ENCODE assay signal across 33 cellular contexts in genomic region chr1:177729646-177730045, GRCh38.
"Had no signal": no experiment of that assay in that cellular context is flagged by ENCODE, and none has a peak within 500 bp of the region (broad histone marks: within the 10 kb centered on the region; RNA-seq: fewer than 3 reads in every experiment).

No MANE protein-coding gene starts in this region.

- H3K27ac Mint-ChIP-seq: activated B cell treated with CpG ODN at 0.5 μM for 24 hours; activated CD4-positive, alpha-beta memory T cell treated with anti-CD3 and anti-CD28 coated beads for 36 hours; activated CD4-positive, alpha-beta T cell treated with anti-CD3 and anti-CD28 coated beads, Interleukin-2, amount 10 ng/mL, durations not matched to agents 24 days and 14 days; activated CD8-positive, alpha-beta T cell treated with anti-CD3 and anti-CD28 coated beads for 36 hours; activated naive CD4-positive, alpha-beta T cell treated with anti-CD3 and anti-CD28 coated beads for 36 hours; activated naive CD4-positive, alpha-beta T cell treated with anti-CD3 and anti-CD28 coated beads, Interleukin-2, amount 50 U/mL, for 72 hours; activated naive CD8-positive, alpha-beta T cell treated with anti-CD3 and anti-CD28 coated beads for 36 hours; activated T-cell treated with anti-CD3 and anti-CD28 coated beads, Interleukin-2, amount 50 U/mL, for 72 hours; activated T-helper 1 cell treated with anti-CD3 and anti-CD28 coated beads, Interleukin-12 subunit alpha, Interleukin-12 subunit beta, Interleukin-2, Interleukin-4 antibody, amounts not matched to agents 30 ng/mL and 10 ng/mL and 1 ng/mL, durations not matched to agents 14 hours and 24 hours and 36 hours; activated T-helper 17 cell treated with anti-CD3 and anti-CD28 coated beads, Interleukin-2, amount 50 U/mL, for 72 hours; T-helper 1 cell treated with Interleukin-12 subunit alpha and Interleukin-12 subunit beta and Interleukin-4 antibody, amounts not matched to agents 30 μg/mL and 1 μg/mL, for 36 hours; T-helper 2 cell treated with Interferon-gamma antibody and Interleukin-4, amounts not matched to agents 5 μg/mL and 100 μg/mL, for 36 hours had no signal

- ATAC-seq: activated CD8-positive, alpha-beta T cell treated with anti-CD3 and anti-CD28 coated beads for 36 hours; activated naive CD4-positive, alpha-beta T cell treated with anti-CD3 and anti-CD28 coated beads, Interleukin-2, amount 50 U/mL, for 72 hours; activated T-cell treated with anti-CD3 and anti-CD28 coated beads, Interleukin-2, amount 50 U/mL, for 4 hours; activated T-cell treated with anti-CD3 and anti-CD28 coated beads, Interleukin-2, amount 50 U/mL, for 72 hours; activated T-helper 17 cell treated with anti-CD3 and anti-CD28 coated beads, Interleukin-2, amount 50 U/mL, for 72 hours; body of pancreas had no signal

- H3K4me3 Mint-ChIP-seq: activated B cell treated with CpG ODN at 0.5 μM for 24 hours; activated CD4-positive, alpha-beta memory T cell treated with anti-CD3 and anti-CD28 coated beads for 36 hours; activated CD4-positive, alpha-beta T cell treated with anti-CD3 and anti-CD28 coated beads, Interleukin-2, amount 10 ng/mL, durations not matched to agents 24 days and 14 days; activated CD8-positive, alpha-beta T cell treated with anti-CD3 and anti-CD28 coated beads for 36 hours; activated naive CD4-positive, alpha-beta T cell treated with anti-CD3 and anti-CD28 coated beads for 36 hours; activated naive CD8-positive, alpha-beta T cell treated with anti-CD3 and anti-CD28 coated beads for 36 hours; activated T-cell treated with anti-CD3 and anti-CD28 coated beads, Interleukin-2, amount 50 U/mL, for 4 hours; activated T-cell treated with anti-CD3 and anti-CD28 coated beads, Interleukin-2, amount 50 U/mL, for 72 hours; activated T-helper 1 cell treated with anti-CD3 and anti-CD28 coated beads, Interleukin-12 subunit alpha, Interleukin-12 subunit beta, Interleukin-2, Interleukin-4 antibody, amounts not matched to agents 30 ng/mL and 10 ng/mL and 1 ng/mL, durations not matched to agents 14 hours and 24 hours and 36 hours; activated T-helper 17 cell treated with anti-CD3 and anti-CD28 coated beads, Interleukin-2, amount 50 U/mL, for 72 hours; T-helper 1 cell treated with Interleukin-12 subunit alpha and Interleukin-12 subunit beta and Interleukin-4 antibody, amounts not matched to agents 30 μg/mL and 1 μg/mL, for 36 hours; T-helper 2 cell treated with Interferon-gamma antibody and Interleukin-4, amounts not matched to agents 5 μg/mL and 100 μg/mL, for 36 hours had no signal

- H3K27me3 Mint-ChIP-seq: activated B cell treated with CpG ODN at 0.5 μM for 24 hours; activated CD4-positive, alpha-beta memory T cell treated with anti-CD3 and anti-CD28 coated beads for 36 hours; activated CD4-positive, alpha-beta T cell treated with anti-CD3 and anti-CD28 coated beads, Interleukin-2, amount 10 ng/mL, durations not matched to agents 24 days and 14 days; activated CD8-positive, alpha-beta T cell treated with anti-CD3 and anti-CD28 coated beads for 36 hours; activated naive CD8-positive, alpha-beta T cell treated with anti-CD3 and anti-CD28 coated beads for 36 hours; activated T-helper 17 cell treated with anti-CD3 and anti-CD28 coated beads, Interleukin-2, amount 50 U/mL, for 72 hours had no signal

- H3K4me1 Mint-ChIP-seq: activated B cell treated with CpG ODN at 0.5 μM for 24 hours; activated CD4-positive, alpha-beta T cell treated with anti-CD3 and anti-CD28 coated beads, Interleukin-2, amount 10 ng/mL, durations not matched to agents 24 days and 14 days; activated naive CD8-positive, alpha-beta T cell treated with anti-CD3 and anti-CD28 coated beads for 36 hours; activated T-helper 17 cell treated with anti-CD3 and anti-CD28 coated beads, Interleukin-2, amount 50 U/mL, for 72 hours had no signal

- H3K36me3 Mint-ChIP-seq: activated CD4-positive, alpha-beta memory T cell treated with anti-CD3 and anti-CD28 coated beads for 36 hours; activated naive CD8-positive, alpha-beta T cell treated with anti-CD3 and anti-CD28 coated beads for 36 hours had no signal

- DNase-seq: activated B cell treated with CpG ODN at 0.5 μM for 24 hours; activated CD4-positive, alpha-beta memory T cell treated with anti-CD3 and anti-CD28 coated beads for 36 hours; activated CD4-positive, alpha-beta T cell treated with anti-CD3 and anti-CD28 coated beads for 4 hours; activated CD4-positive, alpha-beta T cell treated with anti-CD3 and anti-CD28 coated beads, Interleukin-2, amount 10 ng/mL, durations not matched to agents 24 days and 14 days; activated CD4-positive, alpha-beta T cell treated with anti-CD3 and anti-CD28 coated beads, Interleukin-2, amount 50 U/mL, for 1 hour; activated CD4-positive, alpha-beta T cell treated with anti-CD3 and anti-CD28 coated beads, Interleukin-2, amount 50 U/mL, for 4 hours; activated CD4-positive, CD25-positive, alpha-beta regulatory T cell treated with anti-CD3 and anti-CD28 coated beads, Interleukin-2, amount 50 U/mL, for 72 hours; activated CD8-positive, alpha-beta memory T cell treated with anti-CD3 and anti-CD28 coated beads, Interleukin-2, amount 50 U/mL, for 4 hours; activated CD8-positive, alpha-beta T cell treated with anti-CD3 and anti-CD28 coated beads for 36 hours; activated effector memory CD4-positive, alpha-beta T cell treated with anti-CD3 and anti-CD28 coated beads, Interleukin-2, amount 50 U/mL, for 16 hours; activated gamma-delta T cell treated with Interleukin-2 at 50 U/mL for 16 hours; activated naive CD4-positive, alpha-beta T cell; activated naive CD4-positive, alpha-beta T cell treated with anti-CD3 and anti-CD28 coated beads for 36 hours; activated naive CD4-positive, alpha-beta T cell treated with anti-CD3 and anti-CD28 coated beads, Interleukin-2, amount 50 U/mL, for 16 hours; activated naive CD8-positive, alpha-beta T cell treated with anti-CD3 and anti-CD28 coated beads for 36 hours; activated T-cell treated with anti-CD3 and anti-CD28 coated beads for 4 hours; activated T-cell treated with anti-CD3 and anti-CD28 coated beads, Interleukin-2, amount 50 U/mL, for 1 hour; activated T-cell treated with anti-CD3 and anti-CD28 coated beads, Interleukin-2, amount 50 U/mL, for 4 hours; activated T-cell treated with anti-CD3 and anti-CD28 coated beads, Interleukin-2, amount 50 U/mL, for 72 hours; adrenal gland; amniotic stem cell; aorta; body of pancreas; brain microvascular endothelial cell; central memory CD4-positive, alpha-beta T cell; T-helper 2 cell; T-helper 9 cell had no signal

- FAIRE-seq: astrocyte had no signal
